ENCODE assay signal across 25 cellular contexts in genomic region chr5:9429691-9430215, GRCh38.
"Had no signal": no experiment of that assay in that cellular context is flagged by ENCODE, and none has a peak within 500 bp of the region (broad histone marks: within the 10 kb centered on the region; RNA-seq: fewer than 3 reads in every experiment).

No MANE protein-coding gene starts in this region.

- H3K27ac ChIP-seq: adrenal gland, body of pancreas, left lung, parathyroid adenoma, right lobe of liver, thyroid gland, upper lobe of left lung had no signal

- H3K9me3 ChIP-seq: adrenal gland, body of pancreas, left lung, right lobe of liver, thyroid gland, upper lobe of left lung had no signal

- H3K36me3 ChIP-seq: adrenal gland, left lung, right lobe of liver, thyroid gland, upper lobe of left lung had no signal

- H3K79me2 ChIP-seq: parathyroid adenoma had no signal

- ATAC-seq: activated CD4-positive, alpha-beta T cell treated with anti-CD3 and anti-CD28 coated beads for 36 hours; body of pancreas; effector memory CD8-positive, alpha-beta T cell; left lung; naive thymus-derived CD8-positive, alpha-beta T cell; right lobe of liver; stimulated activated naive CD8-positive, alpha-beta T cell treated with anti-CD3 and anti-CD28 coated beads, Interleukin-15, Interleukin-2, amounts not matched to agents 100 U/mL and 50 U/mL, for 24 hours; WTC11 had no signal

- DNase-seq: activated CD4-positive, alpha-beta T cell treated with anti-CD3 and anti-CD28 coated beads for 36 hours; activated CD8-positive, alpha-beta memory T cell treated with anti-CD3 and anti-CD28 coated beads for 24 hours; activated effector memory CD4-positive, alpha-beta T cell treated with anti-CD3 and anti-CD28 coated beads, Interleukin-2, amount 50 U/mL, for 16 hours; activated naive CD4-positive, alpha-beta T cell treated with anti-CD3 and anti-CD28 coated beads for 36 hours; activated naive CD8-positive, alpha-beta T cell treated with anti-CD3 and anti-CD28 coated beads for 36 hours; adrenal gland; aorta; body of pancreas; cerebellar nuclear complex; effector memory CD8-positive, alpha-beta T cell; kidney glomerular epithelial cell; left lung; naive thymus-derived CD8-positive, alpha-beta T cell; occipital lobe; right lobe of liver; stimulated activated CD4-positive, alpha-beta T cell treated with anti-CD3 and anti-CD28 coated beads, Interleukin-12 subunit alpha, Interleukin-12 subunit beta, amount 100 ng/mL, for 4 hours; stimulated activated CD4-positive, alpha-beta T cell treated with anti-CD3 and anti-CD28 coated beads, Interleukin-4, amount 100 ng/mL, for 1 hour; stimulated activated naive CD8-positive, alpha-beta T cell treated with anti-CD3 and anti-CD28 coated beads, Interleukin-15, Interleukin-2, amounts not matched to agents 100 U/mL and 50 U/mL, for 24 hours; T-helper 2 cell; thyroid gland; upper lobe of left lung had no signal

- H3K27me3 ChIP-seq: adrenal gland, body of pancreas, left lung, right lobe of liver, thyroid gland, upper lobe of left lung had no signal

- H2AFZ ChIP-seq: parathyroid adenoma had no signal

- H3K4me3 ChIP-seq: adrenal gland, body of pancreas, coronary artery, left lung, lung, right lobe of liver, thyroid gland, upper lobe of left lung had no signal

- H3K9ac ChIP-seq: parathyroid adenoma had no signal

- H3K4me1 ChIP-seq: left lung, parathyroid adenoma, thyroid gland, upper lobe of left lung had no signal
